ENCODE assay signal across 25 cellular contexts in genomic region chr13:52036037-52036436, GRCh38. TPM values are rescaled to one million over a fixed set of nuclear protein-coding genes. Genes with fewer than 3 reads are reported as not detected.
DNase-seq lines count a peak whose midpoint lies in the region; ATAC-seq, FAIRE-seq and TF ChIP-seq lines count a peak whose summit lies in the region.
"Had no signal": no experiment of that assay in that cellular context is flagged by ENCODE, and none has a peak within 500 bp of the region (broad histone marks: within the 10 kb centered on the region; RNA-seq: fewer than 3 reads in every experiment).

No MANE protein-coding gene starts in this region.

- no TSS peak for BruUV-seq in HepG2 (replicated peaks; lab: Mats Ljungman, UMichigan)

- TF ChIP-seq EP300 in HepG2 (IDR thresholded peaks at IDR 0.05; ENCODE audit: low read depth in 2 of 2, low read length in 2 of 2) (no peak), HepG2 (CRISPR knock-in tag; IDR thresholded peaks at IDR 0.05; ENCODE audit: borderline replicate concordance) (no peak)

- no peak overlapping the region for H3K4me3 Mint-ChIP-seq in nephron progenitor cell
- H3K4me3 Mint-ChIP-seq: CD14-positive monocyte; CD4-positive, alpha-beta T cell; CD8-positive, alpha-beta memory T cell; GM23338; H9 had no signal

- POLR2A ChIA-PET in HepG2 (lab: Yijun Ruan, JAX), result no interaction called here

- intact Hi-C loops in HepG2 (cut with micrococcal nuclease; ENCODE audit: unreplicated experiment) (no loop called here), right lobe of liver (cut with DNase I) (no loop called here)

- H3K27me3 ChIP-seq in HepG2 (ENCODE audit: control insufficient read depth in 1 of 2, insufficient read depth in 2 of 2, low read length in 2 of 2) (no peaks in the 10 kb centered on the region), right lobe of liver (no peaks in the 10 kb centered on the region)
- H3K27me3 ChIP-seq: BE2C; BLaER1 treated with 17β-estradiol and CSF1 and Interleukin-3, amounts not matched to agents 10 nM and 100 nM had no signal

- no peak overlapping the region for H3K9ac ChIP-seq in HepG2 (ENCODE audit: insufficient read depth, low read depth, low read length)
- H3K9ac ChIP-seq: BLaER1 treated with 17β-estradiol and CSF1 and Interleukin-3, amounts not matched to agents 10 nM and 100 nM had no signal

- peaks cover 11% of the 10 kb centered on the region for H3K9me3 Mint-ChIP-seq in nephron progenitor cell
- H3K9me3 Mint-ChIP-seq: GM23338, H9 had no signal

- H3K4me2 ChIP-seq in HepG2 (ENCODE audit: low read depth, low read length), result no peak overlapping the region
- H3K4me2 ChIP-seq: A549; BLaER1 treated with 17β-estradiol and CSF1 and Interleukin-3, amounts not matched to agents 10 nM and 100 nM; GM23338 had no signal

- TF ChIP-seq POLR2A in HepG2 (IDR thresholded peaks at IDR 0.05; ENCODE audit: insufficient read depth in 1 of 2, low read depth in 2 of 2, low read length in 2 of 2) (no peak), right lobe of liver (IDR thresholded peaks at IDR 0.05) (no peak)

- CTCF ChIA-PET in HepG2 (lab: Yijun Ruan, JAX; ENCODE audit: low intra/inter-chr PET ratio, low total read pairs), result no interaction called here

- H3K36me3 ChIP-seq in HepG2 (replicated peaks in 1 of 2; ENCODE audit: control insufficient read depth in 1 of 2, insufficient read depth in 2 of 2, low read length in 2 of 2) (no peaks in the 10 kb centered on the region), right lobe of liver (no peaks in the 10 kb centered on the region)
- H3K36me3 ChIP-seq: BE2C had no signal

- no peak for FAIRE-seq in HepG2 (lab: Jason Lieb, UNC)
- FAIRE-seq: GM12878 had no signal

- H3K27ac Mint-ChIP-seq in nephron progenitor cell, result peak overlapping the region; percentile 70
- H3K27ac Mint-ChIP-seq: CD14-positive monocyte; CD4-positive, alpha-beta T cell; CD8-positive, alpha-beta memory T cell; GM23338 had no signal

- ATAC-seq in HepG2 (no peak), right lobe of liver (no peak), HG03469 (IDR thresholded peaks at IDR 0.05; ENCODE audit: unreplicated experiment) (no peak)
- ATAC-seq: A549, GM12878, GM23338, HCT116 had no signal

- no peak for TF ChIP-seq RAD21 in HepG2 (CRISPR knock-in tag; IDR thresholded peaks at IDR 0.05)

- H3K27ac ChIP-seq in HepG2 (ENCODE audit: extremely low read length, insufficient read depth, low read length) (no peak overlapping the region), right lobe of liver (no peak overlapping the region), VCaP (peak overlapping the region; percentile 70)
- H3K27ac ChIP-seq: A549; BLaER1 treated with 17β-estradiol and CSF1 and Interleukin-3, amounts not matched to agents 10 nM and 100 nM had no signal

- H3K79me2 ChIP-seq in HepG2 (ENCODE audit: insufficient read depth, low read length), result no peaks in the 10 kb centered on the region

- TF ChIP-seq CTCF in HepG2 (CRISPR knock-in tag; IDR thresholded peaks at IDR 0.05) (no peak), right lobe of liver (IDR thresholded peaks at IDR 0.05) (no peak), VCaP (conservative IDR thresholded peaks at IDR 0.05) (no peak), nephron progenitor cell (IDR thresholded peaks at IDR 0.05) (no peak)

- H2AFZ ChIP-seq in HepG2 (ENCODE audit: low read length), result no peak overlapping the region
- H2AFZ ChIP-seq: GM23338 had no signal

- peaks cover 9% of the 10 kb centered on the region for H3K4me1 Mint-ChIP-seq in nephron progenitor cell
- H3K4me1 Mint-ChIP-seq: CD14-positive monocyte had no signal

- H4K20me1 ChIP-seq in HepG2 (ENCODE audit: insufficient read depth, low read length), result no peaks in the 10 kb centered on the region

- in situ Hi-C loops in HepG2 (cut with HindIII; ENCODE audit: extremely low pct_ligation_motif_present, low pct_unique_long_range_greater_than_20kb), result no loop called here

- no peaks in the 10 kb centered on the region for H3K9me3 ChIP-seq in HepG2 (ENCODE audit: low read length)
- no peaks in the 10 kb centered on the region for H3K9me3 ChIP-seq in right lobe of liver
- H3K9me3 ChIP-seq: A549, BE2C had no signal

- peaks cover 3% of the 10 kb centered on the region for H3K27me3 Mint-ChIP-seq in nephron progenitor cell (ENCODE audit: low read depth, poor library complexity)
- H3K27me3 Mint-ChIP-seq: CD4-positive, alpha-beta T cell; CD8-positive, alpha-beta memory T cell had no signal

- DNase-seq in NCI-H146 (lab: John Stamatoyannopoulos, UW) (peak; percentile 60), NCI-H146 treated with DMSO at 0.1 percent for 48 hours (lab: John Stamatoyannopoulos, UW; ENCODE audit: unreplicated experiment) (no peak), HepG2 (ENCODE audit: low spot score) (no peak), right lobe of liver (no peak), nephron progenitor cell (no peak), NCI-H1417 (lab: John Stamatoyannopoulos, UW) (no peak)
- DNase-seq: 8988T; ACHN; AML-193; BE2C; Calu3; CD4-positive, alpha-beta T cell; CD8-positive, alpha-beta memory T cell; DMS79; EL; GDM1; H9 had no signal

- WGBS in HepG2 (ENCODE audit: low lambda C conversion rate), result 38% methylated on average over 1 of the region's 1 CpG
- 82% methylated on average over 1 of the region's 1 CpG for WGBS in right lobe of liver (ENCODE audit: insufficient coverage, low coverage, low lambda C conversion rate, missing lambda C conversion rate)

- H3K4me3 ChIP-seq in HepG2 (replicated peaks in 1 of 3; ENCODE audit: insufficient read depth in 1 of 3, low read depth in 2 of 3, low read length in 3 of 3) (no peak overlapping the region), right lobe of liver (no peak overlapping the region)
- H3K4me3 ChIP-seq: A549; BLaER1 treated with 17β-estradiol and CSF1 and Interleukin-3, amounts not matched to agents 10 nM and 100 nM; GM12878; GM23338 had no signal

- peaks cover 40% of the 10 kb centered on the region for H3K36me3 Mint-ChIP-seq in nephron progenitor cell (ENCODE audit: low read depth)

- H3K4me1 ChIP-seq in HepG2 (ENCODE audit: insufficient read depth, low read length) (peaks cover 28% of the 10 kb centered on the region), right lobe of liver (no peaks in the 10 kb centered on the region)
- H3K4me1 ChIP-seq: A549; BE2C; BLaER1 treated with 17β-estradiol and CSF1 and Interleukin-3, amounts not matched to agents 10 nM and 100 nM had no signal

RNA-seq across cellular contexts. Expression of gene UTP14C, which starts 11.5 kb away (rescaled TPM):
- total RNA-seq in HepG2 (2016; rRNA removed; fragmentation: Illumina TruSeq; extraction: Trizol), result 11.0 and 12.2 TPM in 2 replicates
- total RNA-seq in HepG2 (2016; cell fraction: cytosol; rRNA removed; fragmentation: Illumina TruSeq; extraction: Trizol; ENCODE audit: low read depth), result 0.71 and 0.88 TPM in 2 replicates
- total RNA-seq in HepG2 (2016; cell fraction: insoluble cytoplasmic fraction; rRNA removed; fragmentation: Illumina TruSeq; extraction: Trizol), result 10.2 and 12.1 TPM in 2 replicates
- 4.4 and 4.7 TPM in 2 replicates for total RNA-seq in HepG2 (2016; cell fraction: membrane; rRNA removed; fragmentation: Illumina TruSeq; extraction: Trizol)
- total RNA-seq in HepG2 (2016; cell fraction: nucleus; rRNA removed; fragmentation: Illumina TruSeq; extraction: Trizol), result 13.5 and 14.9 TPM in 2 replicates
- 7.0 and 8.8 TPM in 2 replicates for polyA plus RNA-seq in HepG2 (2011; rRNA removed)
- polyA plus RNA-seq in HepG2 (2011; cell fraction: cytosol; rRNA removed), result 4.3 and 6.8 TPM in 2 replicates
- 2.9 and 3.7 TPM in 2 replicates for polyA plus RNA-seq in HepG2 (2011; cell fraction: nucleus; rRNA removed)
- 7.5 and 9.1 TPM in 2 replicates for polyA plus RNA-seq in HepG2 (2012)
- polyA plus RNA-seq in HepG2 (2016; cell fraction: cytosol; fragmentation: Illumina TruSeq; extraction: Trizol; ENCODE audit: low read depth), result 0.44 and 0.53 TPM in 2 replicates
- 7.8 and 8.1 TPM in 2 replicates for polyA plus RNA-seq in HepG2 (2016; cell fraction: insoluble cytoplasmic fraction; fragmentation: Illumina TruSeq; extraction: Trizol; ENCODE audit: low read depth)
- polyA plus RNA-seq in HepG2 (2016; cell fraction: membrane; fragmentation: Illumina TruSeq; extraction: Trizol; ENCODE audit: low read depth), result 1.1 and 1.5 TPM in 2 replicates
- polyA plus RNA-seq in HepG2 (2016; cell fraction: nucleus; fragmentation: Illumina TruSeq; extraction: Trizol; ENCODE audit: insufficient read depth, low read depth), result 12.9 and 16.2 TPM in 2 replicates
- polyA minus RNA-seq in HepG2 (2011; rRNA and poly(A)+ RNA removed; ENCODE audit: low replicate concordance), result 4.6 and 7.0 TPM in 2 replicates
- 8.8 and 10.3 TPM in 2 replicates for polyA minus RNA-seq in HepG2 (2011; cell fraction: cytosol; rRNA and poly(A)+ RNA removed)
- 10.0 and 14.9 TPM in 2 replicates for polyA minus RNA-seq in HepG2 (2011; cell fraction: nucleus; rRNA and poly(A)+ RNA removed)
- total RNA-seq in right lobe of liver, result 10 to 100 TPM in 5 of 6 experiments, 1 to 10 TPM in 1; 8.1 to 10.9 (median 10.4) TPM

RNA-seq across cellular contexts. Expression of gene ALG11, which starts 23.8 kb away (rescaled TPM):
- total RNA-seq in HepG2 (2016; rRNA removed; fragmentation: Illumina TruSeq; extraction: Trizol) (25.4 and 27.9 TPM in 2 replicates), right lobe of liver (10 to 100 TPM in 5 of 6 experiments, 1 to 10 TPM in 1; 8.8 to 23.0 (median 15.4) TPM)
- total RNA-seq in HepG2 (2016; cell fraction: cytosol; rRNA removed; fragmentation: Illumina TruSeq; extraction: Trizol; ENCODE audit: low read depth), result 3.5 and 4.5 TPM in 2 replicates
- total RNA-seq in HepG2 (2016; cell fraction: insoluble cytoplasmic fraction; rRNA removed; fragmentation: Illumina TruSeq; extraction: Trizol), result 21.3 and 28.9 TPM in 2 replicates
- 7.5 and 8.2 TPM in 2 replicates for total RNA-seq in HepG2 (2016; cell fraction: membrane; rRNA removed; fragmentation: Illumina TruSeq; extraction: Trizol)
- 38.9 and 48.6 TPM in 2 replicates for total RNA-seq in HepG2 (2016; cell fraction: nucleus; rRNA removed; fragmentation: Illumina TruSeq; extraction: Trizol)
- 12.0 and 14.7 TPM in 2 replicates for polyA plus RNA-seq in HepG2 (2011; rRNA removed)
- polyA plus RNA-seq in HepG2 (2011; cell fraction: cytosol; rRNA removed), result 5.7 and 9.7 TPM in 2 replicates
- polyA plus RNA-seq in HepG2 (2011; cell fraction: nucleus; rRNA removed), result 10.5 and 11.6 TPM in 2 replicates
- 24.5 and 36.1 TPM in 2 replicates for polyA plus RNA-seq in HepG2 (2012)
- polyA plus RNA-seq in HepG2 (2016; cell fraction: cytosol; fragmentation: Illumina TruSeq; extraction: Trizol; ENCODE audit: low read depth), result 3.2 and 4.3 TPM in 2 replicates
- 13.7 and 16.7 TPM in 2 replicates for polyA plus RNA-seq in HepG2 (2016; cell fraction: insoluble cytoplasmic fraction; fragmentation: Illumina TruSeq; extraction: Trizol; ENCODE audit: low read depth)
- 4.4 and 4.9 TPM in 2 replicates for polyA plus RNA-seq in HepG2 (2016; cell fraction: membrane; fragmentation: Illumina TruSeq; extraction: Trizol; ENCODE audit: low read depth)
- polyA plus RNA-seq in HepG2 (2016; cell fraction: nucleus; fragmentation: Illumina TruSeq; extraction: Trizol; ENCODE audit: insufficient read depth, low read depth), result 43.5 and 45.8 TPM in 2 replicates
- polyA minus RNA-seq in HepG2 (2011; rRNA and poly(A)+ RNA removed; ENCODE audit: low replicate concordance), result 5.8 and 14.8 TPM in 2 replicates
- 14.0 and 18.1 TPM in 2 replicates for polyA minus RNA-seq in HepG2 (2011; cell fraction: cytosol; rRNA and poly(A)+ RNA removed)
- polyA minus RNA-seq in HepG2 (2011; cell fraction: nucleus; rRNA and poly(A)+ RNA removed), result 39.9 and 41.6 TPM in 2 replicates

RNA-seq across cellular contexts. Expression of gene ATP7B, which starts 24.8 kb away (rescaled TPM):
- total RNA-seq in HepG2 (2016; rRNA removed; fragmentation: Illumina TruSeq; extraction: Trizol), result 39.6 and 57.4 TPM in 2 replicates
- 10.1 and 11.9 TPM in 2 replicates for total RNA-seq in HepG2 (2016; cell fraction: cytosol; rRNA removed; fragmentation: Illumina TruSeq; extraction: Trizol; ENCODE audit: low read depth)
- total RNA-seq in HepG2 (2016; cell fraction: insoluble cytoplasmic fraction; rRNA removed; fragmentation: Illumina TruSeq; extraction: Trizol), result 33.4 and 54.9 TPM in 2 replicates
- total RNA-seq in HepG2 (2016; cell fraction: membrane; rRNA removed; fragmentation: Illumina TruSeq; extraction: Trizol), result 16.7 and 17.9 TPM in 2 replicates
- total RNA-seq in HepG2 (2016; cell fraction: nucleus; rRNA removed; fragmentation: Illumina TruSeq; extraction: Trizol), result 94.0 and 111 TPM in 2 replicates
- 31.8 and 42.1 TPM in 2 replicates for polyA plus RNA-seq in HepG2 (2011; rRNA removed)
- 20.2 and 23.3 TPM in 2 replicates for polyA plus RNA-seq in HepG2 (2011; cell fraction: cytosol; rRNA removed)
- 94.2 and 94.4 TPM in 2 replicates for polyA plus RNA-seq in HepG2 (2011; cell fraction: nucleus; rRNA removed)
- 25.2 and 29.1 TPM in 2 replicates for polyA plus RNA-seq in HepG2 (2012)
- 2.3 and 2.5 TPM in 2 replicates for polyA plus RNA-seq in HepG2 (2016; cell fraction: cytosol; fragmentation: Illumina TruSeq; extraction: Trizol; ENCODE audit: low read depth)
- polyA plus RNA-seq in HepG2 (2016; cell fraction: insoluble cytoplasmic fraction; fragmentation: Illumina TruSeq; extraction: Trizol; ENCODE audit: low read depth), result 19.5 and 23.2 TPM in 2 replicates
- polyA plus RNA-seq in HepG2 (2016; cell fraction: membrane; fragmentation: Illumina TruSeq; extraction: Trizol; ENCODE audit: low read depth), result 4.8 and 6.1 TPM in 2 replicates
- 81.9 and 85.2 TPM in 2 replicates for polyA plus RNA-seq in HepG2 (2016; cell fraction: nucleus; fragmentation: Illumina TruSeq; extraction: Trizol; ENCODE audit: insufficient read depth, low read depth)
- polyA minus RNA-seq in HepG2 (2011; rRNA and poly(A)+ RNA removed; ENCODE audit: low replicate concordance), result 4.3 and 98.2 TPM in 2 replicates
- 26.0 and 31.1 TPM in 2 replicates for polyA minus RNA-seq in HepG2 (2011; cell fraction: cytosol; rRNA and poly(A)+ RNA removed)
- 161 and 194 TPM in 2 replicates for polyA minus RNA-seq in HepG2 (2011; cell fraction: nucleus; rRNA and poly(A)+ RNA removed)
- total RNA-seq in right lobe of liver, result 10 to 100 TPM; 17.1 to 27.6 (median 21.6) TPM
